In genomic region chr16:69654280-69654931, GRCh38 we compare ENCODE assay signal across 14 cellular contexts.
DNase-seq lines count a peak whose midpoint lies in the region; ATAC-seq, FAIRE-seq and TF ChIP-seq lines count a peak whose summit lies in the region.
"Had no signal": no experiment of that assay in that cellular context is flagged by ENCODE, and none has a peak within 500 bp of the region (broad histone marks: within the 10 kb centered on the region; RNA-seq: fewer than 3 reads in every experiment).

No MANE protein-coding gene starts in this region.

- H3K9me3 ChIP-seq in HepG2 (ENCODE audit: low read length) (no peaks in the 10 kb centered on the region), right lobe of liver (no peaks in the 10 kb centered on the region), IMR-90 (ENCODE audit: control insufficient read depth, insufficient read depth, low read length) (no peaks in the 10 kb centered on the region), left lung (no peaks in the 10 kb centered on the region)
- H3K9me3 ChIP-seq: BE2C had no signal

- H3K79me2 ChIP-seq in HepG2 (ENCODE audit: insufficient read depth, low read length) = no peaks in the 10 kb centered on the region

- BruUV-seq in HepG2 (replicated peaks; lab: Mats Ljungman, UMichigan) (no TSS peak), IMR-90 (replicated peaks; lab: Mats Ljungman, UMichigan) (no TSS peak)

- H2AFZ ChIP-seq in HepG2 (ENCODE audit: low read length) (no peak overlapping the region), IMR-90 (replicated peaks; ENCODE audit: low read length, poor library complexity) (no peak overlapping the region)
- H2AFZ ChIP-seq: GM23248 had no signal

- H2AK5ac ChIP-seq in IMR-90 (ENCODE audit: low read depth, low read length) = no peak overlapping the region

- H3K56ac ChIP-seq in IMR-90 (ENCODE audit: extremely low read depth, insufficient read depth, low read length) = no peak overlapping the region

- no peak overlapping the region for H2AK9ac ChIP-seq in IMR-90 (replicated peaks; ENCODE audit: low read depth, low read length, poor library complexity)

- H3K79me1 ChIP-seq in IMR-90 (ENCODE audit: low read depth in 1 of 2, low read length in 2 of 2) = peaks cover 12 to 19% of the 10 kb centered on the region in 2 experiments

- peak; percentile 10 for DNase-seq in HepG2 (ENCODE audit: low spot score)
- no peak for DNase-seq in right lobe of liver
- no peak for DNase-seq in IMR-90
- DNase-seq in left lung = no peak
- DNase-seq in dermis blood vessel endothelial cell = no peak
- DNase-seq: BE2C; CD4-positive, alpha-beta memory T cell; DMS79; GM23248 had no signal

- H4K91ac ChIP-seq in IMR-90 (ENCODE audit: insufficient read depth, low read depth, low read length) = no peak overlapping the region

- TF ChIP-seq CTCF in HepG2 (CRISPR knock-in tag; IDR thresholded peaks at IDR 0.05) (no peak), right lobe of liver (IDR thresholded peaks at IDR 0.05) (no peak), IMR-90 (conservative IDR thresholded peaks at IDR 0.05; ENCODE audit: low read depth, low read length) (no peak), left lung (IDR thresholded peaks at IDR 0.05) (no peak)

- H2BK20ac ChIP-seq in IMR-90 (ENCODE audit: low read depth, low read length) = no peak overlapping the region

- no peak overlapping the region for H2BK120ac ChIP-seq in IMR-90 (ENCODE audit: low read depth, low read length)

- H3K18ac ChIP-seq in IMR-90 (ENCODE audit: low read depth, low read length) = no peak overlapping the region

- POLR2A ChIA-PET in HepG2 (lab: Yijun Ruan, JAX) = no interaction called here
- POLR2A ChIA-PET in IMR-90 (lab: Charles Lee; ENCODE audit: unreplicated experiment) = no interaction called here

- H3K4ac ChIP-seq in IMR-90 (ENCODE audit: low read depth, low read length) = no peak overlapping the region

- TF ChIP-seq EP300 in HepG2 (IDR thresholded peaks at IDR 0.05; ENCODE audit: low read depth in 2 of 2, low read length in 2 of 2) (no peak), HepG2 (CRISPR knock-in tag; IDR thresholded peaks at IDR 0.05; ENCODE audit: borderline replicate concordance) (no peak)

- H3K14ac ChIP-seq in IMR-90 (replicated peaks; ENCODE audit: low read depth, low read length) = no peak overlapping the region

- no peaks in the 10 kb centered on the region; the same call in 1 of the 2 replicates for H3K9me1 ChIP-seq in IMR-90 (ENCODE audit: insufficient read depth, low read length)

- H3K9ac ChIP-seq in HepG2 (ENCODE audit: insufficient read depth, low read depth, low read length) = no peak overlapping the region
- no peak overlapping the region for H3K9ac ChIP-seq in IMR-90 (ENCODE audit: low read depth, low read length)
- H3K9ac ChIP-seq: GM23248 had no signal

- H4K8ac ChIP-seq in IMR-90 (ENCODE audit: low read depth in 2 of 2, low read length in 2 of 2) = no peak overlapping the region

- in situ Hi-C loops in HepG2 (cut with HindIII; ENCODE audit: extremely low pct_ligation_motif_present, low pct_unique_long_range_greater_than_20kb) = no loop called here
- in situ Hi-C loops in IMR-90 (cut with MboI; ENCODE audit: low sequenced_read_pairs) = no loop called here

- dilution Hi-C loops in IMR-90 (cut with HindIII; ENCODE audit: low sequenced_read_pairs, unreplicated experiment) = no loop called here

- no peak overlapping the region for H2BK15ac ChIP-seq in IMR-90 (ENCODE audit: low read depth, low read length)

- H3K4me1 ChIP-seq in HepG2 (ENCODE audit: insufficient read depth, low read length) (peaks cover 7% of the 10 kb centered on the region; the same call in 1 of the 2 replicates), right lobe of liver (no peaks in the 10 kb centered on the region), IMR-90 (ENCODE audit: control insufficient read depth, insufficient read depth, low read length) (no peaks in the 10 kb centered on the region), left lung (no peaks in the 10 kb centered on the region)
- H3K4me1 ChIP-seq: BE2C had no signal

- no peak overlapping the region for H3K27ac ChIP-seq in HepG2 (ENCODE audit: extremely low read length, insufficient read depth, low read length)
- H3K27ac ChIP-seq in right lobe of liver = no peak overlapping the region
- no peak overlapping the region for H3K27ac ChIP-seq in IMR-90 (ENCODE audit: insufficient read depth, low read length)
- H3K27ac ChIP-seq in left lung = no peak overlapping the region
- H3K27ac ChIP-seq: C4-2B, GM23248 had no signal

- H3K36me3 ChIP-seq in HepG2 (replicated peaks in 1 of 2; ENCODE audit: control insufficient read depth in 1 of 2, insufficient read depth in 2 of 2, low read length in 2 of 2) = peaks cover 12 to 75% of the 10 kb centered on the region in 2 experiments
- H3K36me3 ChIP-seq in right lobe of liver = peaks cover 3 to 39% (median 8%) of the 10 kb centered on the region in 4 donors
- peaks cover 31% of the 10 kb centered on the region for H3K36me3 ChIP-seq in IMR-90 (ENCODE audit: control insufficient read depth, insufficient read depth, low read length)
- H3K36me3 ChIP-seq in left lung = peaks cover 0 to 96% of the 10 kb centered on the region in 2 donors

- intact Hi-C loops in HepG2 (cut with micrococcal nuclease; ENCODE audit: unreplicated experiment) (no loop called here), right lobe of liver (cut with DNase I) (no loop called here), IMR-90 (cut with micrococcal nuclease) (no loop called here), left lung (cut with DNase I) (no loop called here)

- no peak overlapping the region for H3K4me2 ChIP-seq in HepG2 (ENCODE audit: low read depth, low read length)
- no peak overlapping the region for H3K4me2 ChIP-seq in IMR-90 (ENCODE audit: low read depth, low read length)

- TF ChIP-seq POLR2A in HepG2 (IDR thresholded peaks at IDR 0.05; ENCODE audit: insufficient read depth in 1 of 2, low read depth in 2 of 2, low read length in 2 of 2) (no peak), right lobe of liver (IDR thresholded peaks at IDR 0.05) (no peak), IMR-90 (IDR thresholded peaks at IDR 0.05; ENCODE audit: low read depth, low read length) (no peak)

- no peak overlapping the region for H2BK5ac ChIP-seq in IMR-90 (ENCODE audit: low read depth, low read length, poor library complexity, severe bottlenecking)

- no peaks in the 10 kb centered on the region for H4K20me1 ChIP-seq in HepG2 (ENCODE audit: insufficient read depth, low read length)
- no peaks in the 10 kb centered on the region; the same call in 1 of the 2 replicates for H4K20me1 ChIP-seq in IMR-90 (ENCODE audit: insufficient read depth, low read length)

- no peak for TF ChIP-seq RAD21 in HepG2 (CRISPR knock-in tag; IDR thresholded peaks at IDR 0.05)
- no peak for TF ChIP-seq RAD21 in IMR-90 (IDR thresholded peaks at IDR 0.05; ENCODE audit: low read length)

- H3K4me3 ChIP-seq in HepG2 (replicated peaks in 1 of 3; ENCODE audit: insufficient read depth in 1 of 3, low read depth in 2 of 3, low read length in 3 of 3) (no peak overlapping the region), right lobe of liver (no peak overlapping the region), IMR-90 (ENCODE audit: insufficient read depth, low read depth, low read length) (no peak overlapping the region), left lung (no peak overlapping the region)
- H3K4me3 ChIP-seq: GM23248 had no signal

- H3K27me3 ChIP-seq in HepG2 (ENCODE audit: control insufficient read depth in 1 of 2, insufficient read depth in 2 of 2, low read length in 2 of 2) = no peaks in the 10 kb centered on the region
- no peaks in the 10 kb centered on the region for H3K27me3 ChIP-seq in right lobe of liver
- no peaks in the 10 kb centered on the region for H3K27me3 ChIP-seq in IMR-90 (ENCODE audit: control insufficient read depth, insufficient read depth, low read length)
- H3K27me3 ChIP-seq in left lung = no peaks in the 10 kb centered on the region
- H3K27me3 ChIP-seq: BE2C had no signal

- no peak overlapping the region for H4K5ac ChIP-seq in IMR-90 (ENCODE audit: low read depth, low read length)

- no peak for FAIRE-seq in HepG2 (lab: Jason Lieb, UNC)
- FAIRE-seq: H54 had no signal

- 83% methylated on average over 3 of the region's 3 CpGs for WGBS in HepG2 (ENCODE audit: low lambda C conversion rate)
- 61% methylated on average over 3 of the region's 3 CpGs for WGBS in right lobe of liver (ENCODE audit: insufficient coverage, low coverage, low lambda C conversion rate, missing lambda C conversion rate)
- WGBS in IMR-90 (ENCODE audit: extremely low coverage in 2 of 2, insufficient read length in 1 of 2), 2 experiments = no CpG with 5 or more reads among the region's 3 CpGs

- ATAC-seq in HepG2 = no peak
- ATAC-seq in right lobe of liver = no peak
- no peak for ATAC-seq in IMR-90 (ENCODE audit: low read depth)
- peak; percentile 70 for ATAC-seq in left lung
- ATAC-seq in GM21526 (IDR thresholded peaks at IDR 0.05; ENCODE audit: low FRiP score, unreplicated experiment) = no peak
- ATAC-seq in HG02571 (IDR thresholded peaks at IDR 0.05; ENCODE audit: unreplicated experiment) = no peak
- ATAC-seq: HCT116 had no signal

- no peak overlapping the region for H3K23ac ChIP-seq in IMR-90 (ENCODE audit: low read depth, low read length)

- CTCF ChIA-PET in HepG2 (lab: Yijun Ruan, JAX; ENCODE audit: low intra/inter-chr PET ratio, low total read pairs) (no interaction called here), IMR-90 (lab: Yijun Ruan, JAX) (interaction anchor here (0.6 to 1.0 kb wide), 2 partner anchors 256 to 258 kb away, joined by 3 read pairs; no protein-coding TSS in a partner anchor)

TF ChIP-seq in HepG2, 621 proteins besides CTCF, POLR2A, EP300 and RAD21 (continues in another document):
- peak in 1 of 2 experiments; percentile 10; a peak in 1 of 4 replicates for TF ChIP-seq MAFK (conservative IDR thresholded peaks at IDR 0.05 in 1 of 2, IDR thresholded peaks at IDR 0.05 in 1 of 2; ENCODE audit: low read length in 2 of 2)
- peak; percentile 27 for TF ChIP-seq AGO2 (optimal IDR thresholded peaks at IDR 0.05; ENCODE audit: low read depth, low read length)
- no peak for TF ChIP-seq SOX5 (CRISPR knock-in tag; IDR thresholded peaks at IDR 0.05; ENCODE audit: borderline replicate concordance)
- no peak for TF ChIP-seq HOXA9 (CRISPR knock-in tag; IDR thresholded peaks at IDR 0.05; ENCODE audit: borderline replicate concordance)
- no peak for TF ChIP-seq RBAK (CRISPR knock-in tag; IDR thresholded peaks at IDR 0.05)
- no peak for TF ChIP-seq ZNF260 (CRISPR knock-in tag; IDR thresholded peaks at IDR 0.05; ENCODE audit: borderline replicate concordance, low read depth)
- TF ChIP-seq ZNF850 (CRISPR knock-in tag; conservative IDR thresholded peaks at IDR 0.05) = no peak

TF ChIP-seq in IMR-90, 13 proteins besides CTCF, POLR2A, EP300 and RAD21:
- TF ChIP-seq SMC3 (IDR thresholded peaks at IDR 0.05; ENCODE audit: low read depth, low read length) = no peak
- TF ChIP-seq MAFK (IDR thresholded peaks at IDR 0.05; ENCODE audit: low read depth, low read length) = 0 out of 2 replicates have a peak, but pooled peaks have one; percentile 4
